ENCODE assay signal across 1 cellular context in the genomic region with DNA sequence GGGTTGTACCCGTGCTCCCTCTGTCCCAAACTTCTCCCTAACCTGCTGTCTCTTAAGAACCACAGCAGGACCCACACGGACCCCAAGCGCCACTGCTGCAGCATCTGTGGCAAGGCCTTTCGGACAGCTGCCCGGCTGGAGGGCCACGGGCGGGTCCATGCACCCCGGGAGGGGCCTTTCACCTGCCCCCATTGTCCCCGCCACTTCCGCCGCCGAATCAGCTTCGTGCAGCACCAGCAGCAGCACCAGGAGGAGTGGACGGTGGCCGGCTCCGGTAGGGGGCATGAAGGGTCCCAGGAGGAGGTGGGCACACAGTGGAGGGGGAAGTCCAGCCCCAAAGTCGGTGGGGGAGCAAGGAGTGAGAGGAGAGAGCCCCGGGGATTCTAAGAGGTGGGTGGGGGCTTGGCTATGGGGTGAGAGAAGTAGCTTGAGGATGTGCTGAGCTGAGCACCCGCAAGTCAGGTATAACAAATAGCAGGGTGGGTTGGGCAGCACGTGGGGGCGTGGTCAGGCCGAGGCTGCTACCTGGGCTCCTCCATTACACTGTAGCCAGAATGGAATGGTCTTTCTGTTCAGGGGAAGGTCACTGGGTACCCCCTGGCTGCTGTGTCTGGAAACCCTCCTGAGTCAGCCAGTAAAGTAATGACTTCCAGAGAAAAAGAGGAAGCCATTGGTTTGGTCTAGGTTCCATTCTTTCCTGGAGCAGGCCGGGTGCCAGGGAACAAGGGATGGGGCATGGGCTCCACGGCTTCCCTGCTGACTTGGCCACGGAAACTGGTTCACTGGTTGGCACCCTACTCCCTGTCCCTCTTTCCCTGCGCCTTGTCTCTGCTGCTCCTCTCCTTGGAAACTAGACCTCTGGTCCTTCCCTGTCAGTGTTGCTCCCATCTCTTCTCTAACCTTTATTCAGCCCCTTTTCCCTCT.
TF ChIP-seq lines count a peak whose summit lies in the region.

No MANE protein-coding gene starts in this region.

TF ChIP-seq in GM12878, 131 proteins besides CTCF, POLR2A, EP300 and RAD21:
- TF ChIP-seq NRF1 (conservative IDR thresholded peaks at IDR 0.05; ENCODE audit: low read depth, low read length) (no peak), SPI1 (IDR thresholded peaks at IDR 0.05; ENCODE audit: borderline replicate concordance, insufficient read depth, low read depth, low read length) (0 out of 2 replicates have a peak, but pooled peaks have one; percentile 15), POLR2AphosphoS2 (IDR thresholded peaks at IDR 0.05; ENCODE audit: low read depth, low read length) (0 out of 2 replicates have a peak, but pooled peaks have one; percentile 35)
